Comparison of ENCODE assay signal across 16 cellular contexts in the genomic region with DNA sequence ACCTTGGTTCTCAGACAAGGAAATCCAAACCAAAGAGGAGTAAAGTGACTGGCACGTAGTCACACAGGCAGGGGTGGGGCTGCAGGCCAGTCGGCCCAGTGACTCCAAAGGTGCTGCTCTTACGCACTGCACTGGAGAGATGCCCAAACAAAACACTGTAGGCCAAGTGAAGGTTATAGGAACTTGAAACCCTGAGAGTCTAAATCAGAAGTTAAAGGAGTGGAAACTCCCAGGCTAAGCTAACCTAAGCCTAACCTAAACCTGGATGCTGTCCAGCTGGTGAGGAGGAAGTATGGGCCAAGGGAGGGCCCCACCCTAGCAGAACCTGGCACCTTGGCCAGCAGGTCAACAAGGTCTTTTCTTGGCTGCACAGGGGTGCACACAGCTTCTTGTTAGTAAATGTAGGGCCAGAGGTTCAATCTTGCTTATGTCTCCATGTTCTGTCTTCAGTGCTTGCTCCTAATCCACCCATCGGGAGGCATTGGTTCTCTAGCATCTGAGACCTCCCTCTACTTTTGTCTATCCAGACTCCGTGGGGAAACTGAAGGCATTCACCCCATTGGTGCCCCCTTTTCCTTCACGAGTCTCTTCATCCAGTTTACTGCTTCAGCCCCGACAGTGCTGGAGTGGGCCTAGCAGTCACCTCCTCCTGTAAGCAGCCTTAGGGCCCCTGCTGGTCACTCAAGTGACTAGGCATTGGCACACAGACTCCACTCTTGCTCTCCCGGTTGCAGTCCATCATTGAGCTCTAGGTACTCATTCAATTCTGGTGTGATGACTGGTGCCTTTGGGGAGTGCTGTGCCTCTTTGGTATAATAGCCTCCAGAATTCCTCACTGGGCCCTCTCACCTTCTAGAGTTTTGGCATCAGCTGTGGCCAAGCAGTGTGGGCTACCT. TPM values are rescaled to one million over a fixed set of nuclear protein-coding genes. Genes with fewer than 3 reads are reported as not detected.
DNase-seq lines count a peak whose midpoint lies in the region; TF ChIP-seq lines count a peak whose summit lies in the region.
"Had no signal": no experiment of that assay in that cellular context is flagged by ENCODE, and none has a peak within 500 bp of the region (broad histone marks: within the 10 kb centered on the region; RNA-seq: fewer than 3 reads in every experiment).

No MANE protein-coding gene starts in this region.

- no peaks in the 10 kb centered on the region for H3K27me3 ChIP-seq in colonic mucosa
- no peaks in the 10 kb centered on the region for H3K27me3 ChIP-seq in liver (ENCODE audit: control insufficient read depth in 4 of 4, insufficient read depth in 4 of 4, low read length in 3 of 4)
- no peaks in the 10 kb centered on the region for H3K27me3 ChIP-seq in spleen (replicated peaks in 1 of 7)
- no peaks in the 10 kb centered on the region for H3K27me3 ChIP-seq in BE2C
- H3K27me3 ChIP-seq: SJSA1 had no signal

- H3K4me1 ChIP-seq in colonic mucosa (no peaks in the 10 kb centered on the region), liver (ENCODE audit: control insufficient read depth in 4 of 4, insufficient read depth in 4 of 4, low read length in 3 of 4) (peaks cover 11 to 37% (median 33%) of the 10 kb centered on the region in 4 donors), spleen (no peaks in the 10 kb centered on the region), BE2C (no peaks in the 10 kb centered on the region)
- H3K4me1 ChIP-seq: SJSA1 had no signal

- H3K9ac ChIP-seq in colonic mucosa (ENCODE audit: low read depth in 2 of 2, low read length in 2 of 2) (peak overlapping the region in 1 of 2 donors; percentile 52), liver (ENCODE audit: low read depth in 1 of 2, low read length in 2 of 2) (no peak overlapping the region)

- H3K27ac ChIP-seq in colonic mucosa: peak overlapping the region; percentile 77
- H3K27ac ChIP-seq in liver (ENCODE audit: low read depth in 1 of 2, low read length in 2 of 2): peak overlapping the region; percentile 23 to 26
- no peak overlapping the region for H3K27ac ChIP-seq in spleen
- H3K27ac ChIP-seq: SJSA1 had no signal

- H3K36me3 ChIP-seq in colonic mucosa (no peaks in the 10 kb centered on the region), liver (ENCODE audit: control insufficient read depth in 4 of 4, insufficient read depth in 3 of 4, low read depth in 1 of 4, low read length in 3 of 4) (no peaks in the 10 kb centered on the region), spleen (no peaks in the 10 kb centered on the region), BE2C (no peaks in the 10 kb centered on the region)
- H3K36me3 ChIP-seq: SJSA1 had no signal

- intact Hi-C loops in colonic mucosa (cut with DNase I) (no loop called here), spleen (cut with DNase I; ENCODE audit: low total_unique reads) (no loop called here)

- DNase-seq in LNCaP clone FGC (ENCODE audit: low read depth) (peak; percentile 79), colonic mucosa (peak; percentile 86), spleen (peak; percentile 17), SHP77 (lab: John Stamatoyannopoulos, UW) (no peak), BE2C (no peak), NCI-H446 treated with DMSO at 0.1 percent for 48 hours (lab: John Stamatoyannopoulos, UW) (no peak), OCI-M1 (lab: John Stamatoyannopoulos, UW) (no peak)
- DNase-seq: activated CD4-positive, CD25-positive, alpha-beta regulatory T cell treated with anti-CD3 and anti-CD28 coated beads, Interleukin-2, amount 50 U/mL, for 72 hours; activated gamma-delta T cell treated with Interleukin-2 at 50 U/mL for 16 hours; HCEC 1CT; mesendoderm; NCI-H510A had no signal

- no peak for TF ChIP-seq CTCF in LNCaP clone FGC (IDR thresholded peaks at IDR 0.05; ENCODE audit: control insufficient read depth, extremely low read depth, insufficient read depth)
- TF ChIP-seq CTCF in colonic mucosa (IDR thresholded peaks at IDR 0.05): no peak
- no peak for TF ChIP-seq CTCF in liver (IDR thresholded peaks at IDR 0.05; ENCODE audit: low read depth, low read length, missing input control)
- no peak for TF ChIP-seq CTCF in spleen (IDR thresholded peaks at IDR 0.05 in 8 of 11, conservative IDR thresholded peaks at IDR 0.05 in 3 of 11)
- no peak for TF ChIP-seq CTCF in BE2C (IDR thresholded peaks at IDR 0.05; ENCODE audit: low read depth, low read length)

- H3K4me3 ChIP-seq in LNCaP clone FGC (ENCODE audit: low read depth, low read length) (no peak overlapping the region), colonic mucosa (no peak overlapping the region), liver (ENCODE audit: low read depth in 1 of 3, low read length in 3 of 3) (no peak overlapping the region), spleen (no peak overlapping the region), BE2C (ENCODE audit: low read depth, low read length) (no peak overlapping the region)
- H3K4me3 ChIP-seq: SJSA1 had no signal

- no peaks in the 10 kb centered on the region for H3K9me3 ChIP-seq in colonic mucosa
- no peaks in the 10 kb centered on the region for H3K9me3 ChIP-seq in liver (ENCODE audit: control insufficient read depth in 4 of 4, low read length in 3 of 4)
- peaks cover 0 to 5% (median 0%) of the 10 kb centered on the region in 8 donors for H3K9me3 ChIP-seq in spleen
- no peaks in the 10 kb centered on the region for H3K9me3 ChIP-seq in BE2C
- H3K9me3 ChIP-seq: SJSA1 had no signal

- no peak for TF ChIP-seq POLR2A in spleen (IDR thresholded peaks at IDR 0.05)

- peak in 1 of 2 donors; percentile 38 for TF ChIP-seq RAD21 in liver (IDR thresholded peaks at IDR 0.05)

- WGBS in liver: 69% methylated on average over 8 of the region's 8 CpGs
- WGBS in spleen, 5 donors: 81 to 90% (median 85%) methylated on average over 8 of the region's 8 CpGs

TF ChIP-seq in liver, 16 proteins besides CTCF, POLR2A, EP300 and RAD21:
- TF ChIP-seq HNF4A (conservative IDR thresholded peaks at IDR 0.05) (peak; percentile 55 to 69), RXRA (IDR thresholded peaks at IDR 0.05) (peak in 1 of 2 donors; percentile 63), SP1 (IDR thresholded peaks at IDR 0.05) (peak; percentile 34), JUND (IDR thresholded peaks at IDR 0.05) (no peak)

RNA-seq across cellular contexts. Expression of gene TMEM125, which starts 12.9 kb away (rescaled TPM):
- total RNA-seq in colonic mucosa (10 to 100 TPM; 59.8 to 80.0 TPM), liver (1 to 10 TPM in 1 of 2 donors, under 1 TPM in 1; 0.61 to 1.0 TPM), spleen (not detected)
- polyA plus RNA-seq in liver (under 1 TPM; 0.21 to 0.76 TPM), spleen (under 1 TPM in 2 of 3 donors, not detected in 1; 0.05 to 0.06 TPM)
- polyA plus RNA-seq in BE2C (2012; ENCODE audit: insufficient read depth, insufficient read length, low read depth): not detected
- total RNA-seq: SJSA1, subcutaneous adipose tissue had no signal

RNA-seq across cellular contexts. Expression of gene C1orf210, which starts 28.5 kb away (rescaled TPM):
- total RNA-seq in colonic mucosa (10 to 100 TPM; 67.4 to 94.3 TPM), liver (1 to 10 TPM in 1 of 2 donors, under 1 TPM in 1; 0.75 to 5.0 TPM), spleen (not detected)
- polyA plus RNA-seq in liver (1 to 10 TPM in 1 of 2 donors, under 1 TPM in 1; 0.80 to 1.7 TPM), spleen (not detected)
- not detected for polyA plus RNA-seq in BE2C (2012; ENCODE audit: insufficient read depth, insufficient read length, low read depth)
- total RNA-seq: frontal cortex, SJSA1 had no signal

RNA-seq across cellular contexts. Expression of gene TIE1, which starts 43.9 kb away (rescaled TPM):
- 1 to 10 TPM; 5.1 to 7.6 TPM for total RNA-seq in colonic mucosa
- total RNA-seq in liver: 10 to 100 TPM; 10.4 to 17.6 TPM
- 1 to 10 TPM; 3.6 to 7.3 TPM for polyA plus RNA-seq in liver
- 10 to 100 TPM; 45.0 to 81.8 (median 65.4) TPM for total RNA-seq in spleen
- polyA plus RNA-seq in spleen: 10 to 100 TPM in 1 of 3 donors, 1 to 10 TPM in 2; 4.9 to 17.4 (median 7.0) TPM
- 0.48 TPM for polyA plus RNA-seq in BE2C (2012; ENCODE audit: insufficient read depth, insufficient read length, low read depth)

Comparison
In these comparisons a context has a peak if more than half of its experiments do, and no peak if none do; other contexts are left out.
1. DNase-seq: peak in LNCaP clone FGC (single experiment), colonic mucosa (single experiment) and spleen (single experiment); none in SHP77 (0 of 2), BE2C (single experiment), NCI-H446 treated with DMSO at 0.1 percent for 48 hours (single experiment) and OCI-M1 (single experiment).
2. H3K27ac ChIP-seq: peak in colonic mucosa (single experiment) and liver (2 of 2); none in spleen (0 of 8).
3. RNA of gene TMEM125, which starts 12.9 kb away (total RNA-seq): 59.8 to 80.0 TPM in colonic mucosa; 0.61 to 1.0 TPM in liver and not detected in spleen; every median in the first group is over 10 times any median in the second.
4. RNA of gene C1orf210, which starts 28.5 kb away (total RNA-seq): 67.4 to 94.3 TPM in colonic mucosa; 0.75 to 5.0 TPM in liver and not detected in spleen; every median in the first group is over 10 times any median in the second.